In genomic region chr17:7314719-7315569, GRCh38 we compare ENCODE assay signal across 8 cellular contexts. TPM values are rescaled to one million over a fixed set of nuclear protein-coding genes. Genes with fewer than 3 reads are reported as not detected.
DNase-seq lines count a peak whose midpoint lies in the region; FAIRE-seq and TF ChIP-seq lines count a peak whose summit lies in the region.

Gene GPS2 (minus strand): TSS chr17:7315360. CDS start chr17:7315052, 308 bp downstream.

- CTCF ChIA-PET in OCI-LY7 (lab: Charles Lee; ENCODE audit: unreplicated experiment) = no interaction called here

- peaks cover 15% of the 10 kb centered on the region for H4K20me1 ChIP-seq in OCI-LY7 (ENCODE audit: insufficient read depth, low read length)

- H3K9me3 ChIP-seq in OCI-LY7 (ENCODE audit: low read length) = no peaks in the 10 kb centered on the region
- H3K9me3 ChIP-seq in mononuclear cell (ENCODE audit: low read depth, low read length) = no peaks in the 10 kb centered on the region

- no peaks in the 10 kb centered on the region for H3K9me2 ChIP-seq in OCI-LY7 (ENCODE audit: insufficient read depth, low read length)

- H3K4me2 ChIP-seq in OCI-LY7 (ENCODE audit: low read length) = peak within 1 kb of the TSS; percentile 96

- BruUV-seq in OCI-LY7 (replicated peaks; lab: Mats Ljungman, UMichigan) = no TSS peak

- peaks cover 82% of the 10 kb centered on the region for H3K36me3 ChIP-seq in OCI-LY7 (ENCODE audit: insufficient read depth, low read length)

- POLR2A ChIA-PET in OCI-LY7 (lab: Charles Lee) = interaction anchor here (0.8 to 2.6 kb wide), 4 partner anchors 15 to 89 kb away, joined by 4 to 12 read pairs (median 8); partner anchors contain the start of genes ACAP1, NEURL4 and TMEM256

- peaks cover 27% of the 10 kb centered on the region for H3K79me2 ChIP-seq in OCI-LY7 (ENCODE audit: insufficient read depth, low read depth, low read length)

- peak within 1 kb of the TSS; percentile 79 for H3K27ac ChIP-seq in OCI-LY7 (ENCODE audit: low read depth, low read length, poor library complexity, severe bottlenecking)

- peaks cover 47% of the 10 kb centered on the region for H3K4me1 ChIP-seq in OCI-LY7 (ENCODE audit: insufficient read depth, low read length, poor library complexity, severe bottlenecking)
- peaks cover 53% of the 10 kb centered on the region for H3K4me1 ChIP-seq in mononuclear cell (ENCODE audit: insufficient read depth, low read length)

- peak; percentile 75 for FAIRE-seq in HTR-8/SVneo (lab: Jason Lieb, UNC)

- TF ChIP-seq CTCF in GM20000 (IDR thresholded peaks at IDR 0.05; ENCODE audit: extremely low read depth, missing control alignments) (no peak), OCI-LY7 (conservative IDR thresholded peaks at IDR 0.05; ENCODE audit: low read length) (no peak), epithelial cell of esophagus (IDR thresholded peaks at IDR 0.05; ENCODE audit: insufficient read depth, low read depth, low read length, missing control alignments) (no peak)

- no peak within 1 kb of the TSS; the same call in 1 of the 2 replicates for H2AFZ ChIP-seq in OCI-LY7 (ENCODE audit: low read length)

- peak; percentile 91 for DNase-seq in COLO829 (ENCODE audit: low spot score)
- DNase-seq in GM20000 (ENCODE audit: low spot score) = peak; percentile 97
- DNase-seq in HTR-8/SVneo (ENCODE audit: insufficient read length, low spot score) = peak; percentile 95
- peak; percentile 91 for DNase-seq in OCI-LY7 (ENCODE audit: low spot score)
- DNase-seq in activated T-cell treated with anti-CD3 and anti-CD28 coated beads for 48 hours (ENCODE audit: low read depth) = peak; percentile 93
- DNase-seq in epithelial cell of esophagus (ENCODE audit: low read depth) = peak; percentile 93
- peak; percentile 84 to 88 for DNase-seq in stimulated activated CD8-positive, alpha-beta memory T cell treated with anti-CD3 and anti-CD28 coated beads, Interleukin-2, amount 100 ng/mL, for 1 hour (ENCODE audit: low read depth in 2 of 2)

- intact Hi-C loops in OCI-LY7 (cut with micrococcal nuclease; ENCODE audit: unreplicated experiment) = loop anchor here (5.0 kb wide), 1 partner anchor 37 kb away; the partner anchor contains the start of gene KCTD11

- H3K4me3 ChIP-seq in OCI-LY7 (ENCODE audit: low read depth, low read length, poor library complexity, severe bottlenecking) (peak within 1 kb of the TSS; percentile 95), epithelial cell of esophagus (ENCODE audit: low read length) (peak within 1 kb of the TSS; percentile 75), mononuclear cell (ENCODE audit: low read length) (peak within 1 kb of the TSS; percentile 76)

- H3K27me3 ChIP-seq in mononuclear cell (ENCODE audit: insufficient read depth, low read length) = no peaks in the 10 kb centered on the region

RNA-seq across cellular contexts. Expression of gene GPS2, which starts in this region (rescaled TPM):
- 70.4 and 70.5 TPM in 2 replicates for total RNA-seq in OCI-LY7 (2014; rRNA removed; shearing (Covaris generic))
- total RNA-seq in OCI-LY7 (2022) (75.0 and 80.8 TPM in 2 replicates), mononuclear cell (65.9 TPM)

Comparison
In these comparisons a context has a peak if more than half of its experiments do, and no peak if none do; other contexts are left out.
1. Peak in every context shown above with its lines: DNase-seq, H3K4me3 ChIP-seq and H3K27ac ChIP-seq.